In the genomic region with DNA sequence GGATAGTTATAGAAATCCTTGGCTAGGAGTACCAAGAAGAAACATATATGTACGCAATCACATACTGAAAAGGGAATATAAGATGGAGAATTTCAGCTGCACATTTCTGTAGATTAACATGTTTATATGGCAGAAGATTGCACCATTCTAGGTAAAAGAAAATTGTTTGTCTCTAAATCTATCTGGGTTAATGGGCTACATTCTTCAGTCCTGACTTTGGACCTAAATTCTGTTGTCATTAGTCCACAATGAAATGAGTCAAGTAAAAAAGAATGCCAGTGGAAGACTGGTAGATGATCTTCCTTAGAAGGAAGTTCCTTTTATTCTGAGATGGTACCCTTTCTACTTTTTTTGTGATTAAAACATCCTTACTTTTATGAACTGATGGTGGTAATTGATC, we compare ENCODE assay signal across 13 cellular contexts. TPM values are rescaled to one million over a fixed set of nuclear protein-coding genes. Genes with fewer than 3 reads are reported as not detected.
DNase-seq lines count a peak whose midpoint lies in the region; TF ChIP-seq lines count a peak whose summit lies in the region.
"Had no signal": no experiment of that assay in that cellular context is flagged by ENCODE, and none has a peak within 500 bp of the region (broad histone marks: within the 10 kb centered on the region; RNA-seq: fewer than 3 reads in every experiment).

No MANE protein-coding gene starts in this region.

- peak overlapping the region; percentile 83 for H3K27ac ChIP-seq in fibroblast of lung (ENCODE audit: insufficient read depth, low read length)
- H3K27ac ChIP-seq: KMS-11, right atrium auricular region, WERI-Rb-1 had no signal

- POLR2A ChIA-PET in activated CD4-positive, alpha-beta memory T cell treated with anti-CD3 and anti-CD28 coated beads for 36 hours (lab: Charles Lee): interaction anchor here (1.0 kb wide), 1 partner anchor 21 kb away, joined by 3 read pairs; no protein-coding TSS in a partner anchor

- H3K4me1 ChIP-seq in fibroblast of lung (ENCODE audit: control insufficient read depth, extremely low read depth, insufficient read depth, low read length) (peaks cover 32% of the 10 kb centered on the region), skeletal muscle satellite cell (ENCODE audit: control insufficient read depth, insufficient read depth, low read length) (peaks cover 62% of the 10 kb centered on the region)
- H3K4me1 ChIP-seq: right atrium auricular region had no signal

- H4K20me1 ChIP-seq in fibroblast of lung (ENCODE audit: control insufficient read depth, extremely low read depth, insufficient read depth, low read length): no peaks in the 10 kb centered on the region

- H3K27me3 Mint-ChIP-seq in activated CD4-positive, alpha-beta memory T cell treated with anti-CD3 and anti-CD28 coated beads for 36 hours: no peaks in the 10 kb centered on the region
- H3K27me3 Mint-ChIP-seq: activated naive CD8-positive, alpha-beta T cell; dendritic cell treated with granulocyte-macrophage colony-stimulating factor and Interleukin-4, amounts not matched to agents 40 ng/mL and 50 ng/mL, for 4 days had no signal

- H3K4me1 Mint-ChIP-seq in activated CD4-positive, alpha-beta memory T cell treated with anti-CD3 and anti-CD28 coated beads for 36 hours (ENCODE audit: low read depth): peaks cover 31% of the 10 kb centered on the region

- no peak overlapping the region for H3K27ac Mint-ChIP-seq in activated CD4-positive, alpha-beta memory T cell treated with anti-CD3 and anti-CD28 coated beads for 36 hours
- H3K27ac Mint-ChIP-seq: activated naive CD8-positive, alpha-beta T cell; dendritic cell treated with granulocyte-macrophage colony-stimulating factor and Interleukin-4, amounts not matched to agents 40 ng/mL and 50 ng/mL, for 4 days had no signal

- H3K36me3 Mint-ChIP-seq in activated CD4-positive, alpha-beta memory T cell treated with anti-CD3 and anti-CD28 coated beads for 36 hours: no peaks in the 10 kb centered on the region

- H3K79me2 ChIP-seq in fibroblast of lung (ENCODE audit: control insufficient read depth, insufficient read depth, low read length): peaks cover 7% of the 10 kb centered on the region

- H3K9ac ChIP-seq in fibroblast of lung (ENCODE audit: insufficient read depth, low read length): no peak overlapping the region
- peak overlapping the region; percentile 78 for H3K9ac ChIP-seq in skeletal muscle satellite cell (ENCODE audit: low read depth, low read length)
- H3K9ac ChIP-seq: KMS-11 had no signal

- TF ChIP-seq CTCF in fibroblast of lung (conservative IDR thresholded peaks at IDR 0.05 in 1 of 2, IDR thresholded peaks at IDR 0.05 in 1 of 2; ENCODE audit: low read depth in 1 of 2, low read length in 2 of 2): no peak
- no peak for TF ChIP-seq CTCF in GM13976 (IDR thresholded peaks at IDR 0.05; ENCODE audit: borderline replicate concordance, control extremely low read depth, extremely low read depth, insufficient read depth, missing control alignments)

- intact Hi-C loops in activated CD4-positive, alpha-beta memory T cell treated with anti-CD3 and anti-CD28 coated beads for 36 hours (cut with micrococcal nuclease): no loop called here

- H3K4me2 ChIP-seq in fibroblast of lung (ENCODE audit: extremely low read depth, insufficient read depth, low read length) (peak overlapping the region; percentile 62), skeletal muscle satellite cell (ENCODE audit: low read length) (peak overlapping the region; percentile 72)
- H3K4me2 ChIP-seq: KMS-11 had no signal

- CTCF ChIA-PET in activated CD4-positive, alpha-beta memory T cell treated with anti-CD3 and anti-CD28 coated beads for 36 hours (lab: Charles Lee): interaction anchor here (1.1 to 1.4 kb wide), 2 partner anchors 48 kb away, joined by 3 to 5 read pairs; no protein-coding TSS in a partner anchor

- no peak overlapping the region for H2AFZ ChIP-seq in fibroblast of lung (ENCODE audit: low read length)

- H3K4me3 ChIP-seq in fibroblast of lung (replicated peaks in 1 of 4; ENCODE audit: control extremely low read depth in 1 of 4, insufficient read depth in 1 of 4, low read depth in 3 of 4, low read length in 4 of 4): no peak overlapping the region
- H3K4me3 ChIP-seq in skeletal muscle satellite cell (ENCODE audit: low read length): peak overlapping the region; percentile 50
- H3K4me3 ChIP-seq: right atrium auricular region had no signal

- H3K9me3 ChIP-seq in fibroblast of lung (ENCODE audit: control insufficient read depth, insufficient read depth, low read depth, low read length) (no peaks in the 10 kb centered on the region), skeletal muscle satellite cell (replicated peaks; ENCODE audit: low read length) (no peaks in the 10 kb centered on the region)
- H3K9me3 ChIP-seq: right atrium auricular region had no signal

- DNase-seq in GM03348 (ENCODE audit: low spot score) (peak; percentile 79), RPMI7951 (ENCODE audit: low read depth) (peak; percentile 61), fibroblast of lung (ENCODE audit: low read depth in 2 of 2) (peak; percentile 75 to 88), GM13976 (ENCODE audit: low spot score) (no peak)
- no peak for DNase-seq in activated CD4-positive, alpha-beta memory T cell treated with anti-CD3 and anti-CD28 coated beads for 36 hours
- no peak for DNase-seq in activated naive CD4-positive, alpha-beta T cell (lab: John Stamatoyannopoulos, UW)
- DNase-seq: NCI-H2081 treated with DMSO at 0.1 percent for 48 hours, WERI-Rb-1 had no signal

- H3K4me3 Mint-ChIP-seq in activated CD4-positive, alpha-beta memory T cell treated with anti-CD3 and anti-CD28 coated beads for 36 hours: no peak overlapping the region
- H3K4me3 Mint-ChIP-seq: activated naive CD8-positive, alpha-beta T cell; dendritic cell treated with granulocyte-macrophage colony-stimulating factor and Interleukin-4, amounts not matched to agents 40 ng/mL and 50 ng/mL, for 4 days had no signal

- H3K36me3 ChIP-seq in fibroblast of lung (ENCODE audit: control insufficient read depth, insufficient read depth, low read length) (no peaks in the 10 kb centered on the region), skeletal muscle satellite cell (ENCODE audit: insufficient read depth, low read length) (peaks cover 9% of the 10 kb centered on the region)
- H3K36me3 ChIP-seq: right atrium auricular region, WERI-Rb-1 had no signal

- no peaks in the 10 kb centered on the region for H3K27me3 ChIP-seq in fibroblast of lung (ENCODE audit: control insufficient read depth, insufficient read depth, low read length)
- no peaks in the 10 kb centered on the region for H3K27me3 ChIP-seq in skeletal muscle satellite cell (ENCODE audit: control insufficient read depth, insufficient read depth, low read length)
- H3K27me3 ChIP-seq: right atrium auricular region had no signal

- in situ Hi-C loops in GM13976 (cut with MboI; ENCODE audit: low sequenced_read_pairs, unreplicated experiment): no loop called here

- H3K9me3 Mint-ChIP-seq in activated CD4-positive, alpha-beta memory T cell treated with anti-CD3 and anti-CD28 coated beads for 36 hours: no peaks in the 10 kb centered on the region
- H3K9me3 Mint-ChIP-seq: dendritic cell treated with granulocyte-macrophage colony-stimulating factor and Interleukin-4, amounts not matched to agents 40 ng/mL and 50 ng/mL, for 4 days had no signal

RNA-seq across cellular contexts. Expression of a gene that starts 51.2 kb away (rescaled TPM):
- total RNA-seq in RPMI7951 (2014; rRNA removed; shearing (Covaris generic)): 14.3 and 16.0 TPM in 2 replicates
- total RNA-seq in fibroblast of lung: 22.9 and 44.4 TPM in 2 replicates
- polyA plus RNA-seq in fibroblast of lung: 13.1 and 38.0 TPM in 2 replicates
- 8.8 and 20.3 TPM in 2 replicates for polyA plus RNA-seq in fibroblast of lung (2012)
- polyA minus RNA-seq in fibroblast of lung (ENCODE audit: low replicate concordance): 38.6 and 128 TPM in 2 replicates
- total RNA-seq in skeletal muscle satellite cell (2012; rRNA removed): 21.0 and 24.6 TPM in 2 replicates
- 10 to 100 TPM; 18.8 to 20.8 TPM for total RNA-seq in activated CD4-positive, alpha-beta memory T cell treated with anti-CD3 and anti-CD28 coated beads for 36 hours

Comparison
In these comparisons a context has a peak if more than half of its experiments do, and no peak if none do; other contexts are left out.
1. DNase-seq: peak in GM03348 (single experiment), RPMI7951 (single experiment) and fibroblast of lung (2 of 2); none in activated CD4-positive, alpha-beta memory T cell treated with anti-CD3 and anti-CD28 coated beads for 36 hours (single experiment), GM13976 (single experiment) and activated naive CD4-positive, alpha-beta T cell (0 of 4).